In genomic region chr7:20681258-20681882, GRCh38 we compare ENCODE assay signal across 7 cellular contexts.
"Had no signal": no experiment of that assay in that cellular context is flagged by ENCODE, and none has a peak within 500 bp of the region (broad histone marks: within the 10 kb centered on the region; RNA-seq: fewer than 3 reads in every experiment).

No MANE protein-coding gene starts in this region.

- DNase-seq: IMR-90, KBM-7, KG1 had no signal

- H3K27ac ChIP-seq: HL-60 had no signal

- H3K27me3 Mint-ChIP-seq: IgD-negative memory B cell had no signal

- H3K9me3 Mint-ChIP-seq: IgD-negative memory B cell had no signal

- H3K4me3 Mint-ChIP-seq: IgD-negative memory B cell had no signal

- H3K4me3 ChIP-seq: K562 had no signal

- H3K4me1 Mint-ChIP-seq: IgD-negative memory B cell had no signal

- ATAC-seq: K562 had no signal

- H3K27ac Mint-ChIP-seq: IgD-negative memory B cell had no signal

- FAIRE-seq: HTR-8/SVneo, K562 had no signal

- H3K36me3 Mint-ChIP-seq: IgD-negative memory B cell had no signal
